ENCODE assay signal across 26 cellular contexts in the genomic region with DNA sequence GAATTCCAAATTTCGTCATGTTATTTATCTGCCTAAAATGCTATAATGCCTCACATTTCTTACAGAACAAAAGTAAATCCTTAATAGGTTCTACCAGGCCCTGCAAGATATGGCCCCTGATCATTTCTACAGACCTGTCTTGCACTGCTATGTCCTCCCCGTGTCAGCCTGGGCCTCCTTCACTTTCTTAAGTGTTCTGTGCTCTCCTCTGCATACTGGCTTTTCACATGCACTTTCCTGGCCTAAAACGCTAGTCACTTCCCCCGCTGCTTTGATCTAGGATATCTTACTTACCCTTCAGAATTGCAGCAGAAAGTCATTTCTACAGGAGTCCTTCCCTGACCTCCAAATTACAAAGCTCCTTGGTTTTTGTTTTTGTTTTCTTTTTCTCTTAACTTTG.
"Had no signal": no experiment of that assay in that cellular context is flagged by ENCODE, and none has a peak within 500 bp of the region (broad histone marks: within the 10 kb centered on the region; RNA-seq: fewer than 3 reads in every experiment).

No MANE protein-coding gene starts in this region.

- DNase-seq: activated CD4-positive, alpha-beta T cell treated with anti-CD3 and anti-CD28 coated beads, Interleukin-2, amount 10 ng/mL, durations not matched to agents 24 days and 14 days; activated CD4-positive, alpha-beta T cell treated with anti-CD3 and anti-CD28 coated beads, Interleukin-2, amount 50 U/mL, for 48 hours; activated CD8-positive, alpha-beta T cell treated with anti-CD3 and anti-CD28 coated beads, Interleukin-2, amount 10 ng/mL, durations not matched to agents 7 days and 5 days; activated gamma-delta T cell treated with Interleukin-2 at 50 U/mL for 16 hours; activated naive CD4-positive, alpha-beta T cell treated with anti-CD3 and anti-CD28 coated beads for 36 hours; activated T-cell treated with anti-CD3 and anti-CD28 coated beads, Interleukin-2, amount 50 U/mL, for 24 hours; adrenal gland; body of pancreas; MM.1S; MV-4-11; NCI-H1092; NCI-H1436 treated with DMSO at 0.1 percent for 48 hours; NCI-H1694 treated with DMSO at 0.1 percent for 48 hours; NCI-H2029; NCI-H345; NCI-H526; NCI-H748 treated with DMSO at 0.1 percent for 48 hours; SW 1271; T1000; WERI-Rb-1 had no signal

- H3K4me3 ChIP-seq: adrenal gland, body of pancreas, breast epithelium had no signal

- H3K4me2 ChIP-seq: KMS-11 had no signal

- H3K27me3 ChIP-seq: adrenal gland, body of pancreas, breast epithelium had no signal

- ATAC-seq: activated CD8-positive, alpha-beta T cell treated with anti-CD3 and anti-CD28 coated beads, Interleukin-2, amount 10 ng/mL, durations not matched to agents 7 days and 5 days; activated naive CD4-positive, alpha-beta T cell treated with anti-CD3 and anti-CD28 coated beads, Interleukin-2, amount 50 U/mL, for 72 hours; body of pancreas; Panc1; Right ventricle myocardium inferior had no signal

- H3K9me3 ChIP-seq: adrenal gland, body of pancreas, breast epithelium had no signal

- H3K9ac ChIP-seq: KMS-11 had no signal

- H3K4me1 ChIP-seq: adrenal gland, breast epithelium had no signal

- H3K27ac ChIP-seq: adrenal gland, body of pancreas, breast epithelium, KMS-11, RWPE1, WERI-Rb-1 had no signal

- H3K36me3 ChIP-seq: adrenal gland, breast epithelium, WERI-Rb-1 had no signal
